1 cellular context compared by ENCODE assay signal in the genomic region with DNA sequence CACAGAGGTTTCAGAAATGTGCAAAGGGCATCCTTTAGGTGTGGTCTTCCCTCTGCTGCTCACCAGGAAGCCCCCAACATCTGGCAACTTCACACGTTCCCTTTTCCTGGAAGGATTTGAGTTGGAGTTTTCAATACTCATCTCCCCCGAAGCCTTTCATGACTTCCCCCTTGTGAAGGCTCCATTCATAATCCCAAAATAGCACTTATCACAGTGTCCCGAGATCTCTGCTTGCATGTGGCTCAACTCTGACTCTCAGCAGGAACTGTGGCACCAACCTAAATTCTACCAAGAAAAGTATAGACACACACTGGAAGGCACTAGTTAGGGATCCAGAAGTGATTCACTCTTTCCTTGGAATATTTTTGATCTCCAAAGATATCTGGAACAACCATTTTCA.
TF ChIP-seq lines count a peak whose summit lies in the region.

No MANE protein-coding gene starts in this region.

TF ChIP-seq in GM23338, 12 proteins besides CTCF, POLR2A, EP300 and RAD21 (continued from another document):
- TF ChIP-seq, protein P1, sequence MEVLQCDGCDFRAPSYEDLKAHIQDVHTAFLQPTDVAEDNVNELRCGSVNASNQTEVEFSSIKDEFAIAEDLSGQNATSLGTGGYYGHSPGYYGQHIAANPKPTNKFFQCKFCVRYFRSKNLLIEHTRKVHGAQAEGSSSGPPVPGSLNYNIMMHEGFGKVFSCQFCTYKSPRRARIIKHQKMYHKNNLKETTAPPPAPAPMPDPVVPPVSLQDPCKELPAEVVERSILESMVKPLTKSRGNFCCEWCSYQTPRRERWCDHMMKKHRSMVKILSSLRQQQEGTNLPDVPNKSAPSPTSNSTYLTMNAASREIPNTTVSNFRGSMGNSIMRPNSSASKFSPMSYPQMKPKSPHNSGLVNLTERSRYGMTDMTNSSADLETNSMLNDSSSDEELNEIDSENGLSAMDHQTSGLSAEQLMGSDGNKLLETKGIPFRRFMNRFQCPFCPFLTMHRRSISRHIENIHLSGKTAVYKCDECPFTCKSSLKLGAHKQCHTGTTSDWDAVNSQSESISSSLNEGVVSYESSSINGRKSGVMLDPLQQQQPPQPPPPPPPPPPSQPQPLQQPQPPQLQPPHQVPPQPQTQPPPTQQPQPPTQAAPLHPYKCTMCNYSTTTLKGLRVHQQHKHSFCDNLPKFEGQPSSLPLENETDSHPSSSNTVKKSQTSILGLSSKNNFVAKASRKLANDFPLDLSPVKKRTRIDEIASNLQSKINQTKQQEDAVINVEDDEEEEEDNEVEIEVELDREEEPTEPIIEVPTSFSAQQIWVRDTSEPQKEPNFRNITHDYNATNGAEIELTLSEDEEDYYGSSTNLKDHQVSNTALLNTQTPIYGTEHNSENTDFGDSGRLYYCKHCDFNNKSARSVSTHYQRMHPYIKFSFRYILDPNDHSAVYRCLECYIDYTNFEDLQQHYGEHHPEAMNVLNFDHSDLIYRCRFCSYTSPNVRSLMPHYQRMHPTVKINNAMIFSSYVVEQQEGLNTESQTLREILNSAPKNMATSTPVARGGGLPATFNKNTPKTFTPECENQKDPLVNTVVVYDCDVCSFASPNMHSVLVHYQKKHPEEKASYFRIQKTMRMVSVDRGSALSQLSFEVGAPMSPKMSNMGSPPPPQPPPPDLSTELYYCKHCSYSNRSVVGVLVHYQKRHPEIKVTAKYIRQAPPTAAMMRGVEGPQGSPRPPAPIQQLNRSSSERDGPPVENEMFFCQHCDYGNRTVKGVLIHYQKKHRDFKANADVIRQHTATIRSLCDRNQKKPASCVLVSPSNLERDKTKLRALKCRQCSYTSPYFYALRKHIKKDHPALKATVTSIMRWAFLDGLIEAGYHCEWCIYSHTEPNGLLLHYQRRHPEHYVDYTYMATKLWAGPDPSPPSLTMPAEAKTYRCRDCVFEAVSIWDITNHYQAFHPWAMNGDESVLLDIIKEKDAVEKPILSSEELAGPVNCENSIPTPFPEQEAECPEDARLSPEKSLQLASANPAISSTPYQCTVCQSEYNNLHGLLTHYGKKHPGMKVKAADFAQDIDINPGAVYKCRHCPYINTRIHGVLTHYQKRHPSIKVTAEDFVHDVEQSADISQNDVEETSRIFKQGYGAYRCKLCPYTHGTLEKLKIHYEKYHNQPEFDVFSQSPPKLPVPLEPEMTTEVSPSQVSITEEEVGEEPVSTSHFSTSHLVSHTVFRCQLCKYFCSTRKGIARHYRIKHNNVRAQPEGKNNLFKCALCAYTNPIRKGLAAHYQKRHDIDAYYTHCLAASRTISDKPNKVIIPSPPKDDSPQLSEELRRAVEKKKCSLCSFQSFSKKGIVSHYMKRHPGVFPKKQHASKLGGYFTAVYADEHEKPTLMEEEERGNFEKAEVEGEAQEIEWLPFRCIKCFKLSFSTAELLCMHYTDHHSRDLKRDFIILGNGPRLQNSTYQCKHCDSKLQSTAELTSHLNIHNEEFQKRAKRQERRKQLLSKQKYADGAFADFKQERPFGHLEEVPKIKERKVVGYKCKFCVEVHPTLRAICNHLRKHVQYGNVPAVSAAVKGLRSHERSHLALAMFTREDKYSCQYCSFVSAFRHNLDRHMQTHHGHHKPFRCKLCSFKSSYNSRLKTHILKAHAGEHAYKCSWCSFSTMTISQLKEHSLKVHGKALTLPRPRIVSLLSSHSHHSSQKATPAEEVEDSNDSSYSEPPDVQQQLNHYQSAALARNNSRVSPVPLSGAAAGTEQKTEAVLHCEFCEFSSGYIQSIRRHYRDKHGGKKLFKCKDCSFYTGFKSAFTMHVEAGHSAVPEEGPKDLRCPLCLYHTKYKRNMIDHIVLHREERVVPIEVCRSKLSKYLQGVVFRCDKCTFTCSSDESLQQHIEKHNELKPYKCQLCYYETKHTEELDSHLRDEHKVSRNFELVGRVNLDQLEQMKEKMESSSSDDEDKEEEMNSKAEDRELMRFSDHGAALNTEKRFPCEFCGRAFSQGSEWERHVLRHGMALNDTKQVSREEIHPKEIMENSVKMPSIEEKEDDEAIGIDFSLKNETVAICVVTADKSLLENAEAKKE (CRISPR knock-in tag; IDR thresholded peaks at IDR 0.05) = no peak
